ENCODE assay signal across 15 cellular contexts in the genomic region with DNA sequence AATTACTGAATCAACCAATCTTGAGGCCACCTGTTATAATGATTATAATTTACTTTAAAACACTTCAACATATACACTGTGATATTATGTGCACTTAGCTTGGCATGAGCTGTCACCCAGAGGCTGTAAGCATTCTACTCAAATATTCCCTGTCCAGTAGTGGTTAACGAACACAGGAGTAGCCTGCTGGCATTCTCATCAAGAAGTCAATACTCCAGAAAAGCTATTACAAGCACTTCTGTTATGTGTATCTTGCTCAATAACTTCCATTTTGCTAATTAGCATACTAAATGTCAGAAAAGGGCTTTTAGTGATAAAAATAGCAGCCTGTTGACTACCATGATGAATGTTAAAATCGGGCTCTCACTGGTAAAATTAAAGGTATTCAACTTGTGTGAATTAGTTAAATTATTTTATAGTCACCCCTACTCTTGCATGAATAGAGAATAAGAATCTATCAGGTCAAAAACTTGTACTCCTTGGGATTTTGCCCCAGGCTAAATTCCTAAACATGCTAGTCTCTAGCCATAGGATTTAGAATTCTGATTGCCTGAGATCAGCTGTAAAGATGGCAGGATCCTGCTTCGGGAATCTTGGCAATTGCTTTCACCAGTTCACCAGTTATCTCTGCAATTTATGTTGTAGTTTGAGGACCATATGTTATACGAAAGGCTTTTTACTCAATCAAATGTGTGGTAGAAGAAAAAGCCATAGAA.
"Had no signal": no experiment of that assay in that cellular context is flagged by ENCODE, and none has a peak within 500 bp of the region (broad histone marks: within the 10 kb centered on the region; RNA-seq: fewer than 3 reads in every experiment).

No MANE protein-coding gene starts in this region.

- H3K36me3 ChIP-seq: right lobe of liver, spleen, tibial nerve had no signal

- H3K27ac Mint-ChIP-seq: activated CD8-positive, alpha-beta T cell treated with anti-CD3 and anti-CD28 coated beads, Interleukin-2, amount 10 ng/mL, durations not matched to agents 7 days and 5 days; naive thymus-derived CD8-positive, alpha-beta T cell; progenitor cell of endocrine pancreas; stimulated activated naive B cell treated with anti-CD40 and anti-IgM and Interleukin-4, amounts not matched to agents 10 μg/mL and 1 μg/mL and 100 μg/mL, for 72 hours had no signal

- H3K9me3 ChIP-seq: mucosa of descending colon, right lobe of liver, spleen, tibial nerve had no signal

- H3K4me3 Mint-ChIP-seq: activated CD8-positive, alpha-beta T cell treated with anti-CD3 and anti-CD28 coated beads, Interleukin-2, amount 10 ng/mL, durations not matched to agents 7 days and 5 days; naive thymus-derived CD8-positive, alpha-beta T cell; stimulated activated naive B cell treated with anti-CD40 and anti-IgM and Interleukin-4, amounts not matched to agents 10 μg/mL and 1 μg/mL and 100 μg/mL, for 72 hours had no signal

- ATAC-seq: activated CD8-positive, alpha-beta T cell treated with anti-CD3 and anti-CD28 coated beads, Interleukin-2, amount 10 ng/mL, durations not matched to agents 7 days and 5 days; mucosa of descending colon; naive thymus-derived CD8-positive, alpha-beta T cell; right lobe of liver; stimulated activated naive B cell treated with anti-CD40 and anti-IgM and Interleukin-4, amounts not matched to agents 10 μg/mL and 1 μg/mL and 100 μg/mL, for 72 hours had no signal

- H3K27ac ChIP-seq: right lobe of liver, spleen, tibial nerve had no signal

- DNase-seq: activated CD4-positive, alpha-beta T cell treated with anti-CD3 and anti-CD28 coated beads for 48 hours; activated CD8-positive, alpha-beta memory T cell treated with anti-CD3 and anti-CD28 coated beads, Interleukin-2, amount 50 U/mL, for 48 hours; activated CD8-positive, alpha-beta T cell treated with anti-CD3 and anti-CD28 coated beads, Interleukin-2, amount 10 ng/mL, durations not matched to agents 7 days and 5 days; cortex of kidney; effector CD8-positive, alpha-beta T cell; hippocampal formation; mucosa of descending colon; naive thymus-derived CD8-positive, alpha-beta T cell; nucleus accumbens; right lobe of liver; spleen; stimulated activated CD4-positive, alpha-beta T cell treated with anti-CD3 and anti-CD28 coated beads, Interleukin-2, amount 100 ng/mL, for 24 hours; stimulated activated naive B cell treated with anti-CD40 and anti-IgM and Interleukin-4, amounts not matched to agents 10 μg/mL and 1 μg/mL and 100 μg/mL, for 72 hours had no signal

- H3K27me3 Mint-ChIP-seq: progenitor cell of endocrine pancreas; stimulated activated naive B cell treated with anti-CD40 and anti-IgM and Interleukin-4, amounts not matched to agents 10 μg/mL and 1 μg/mL and 100 μg/mL, for 72 hours had no signal

- H3K4me3 ChIP-seq: mucosa of descending colon, right lobe of liver, spleen, tibial nerve had no signal

- H3K4me1 ChIP-seq: right lobe of liver, spleen had no signal

- H3K27me3 ChIP-seq: right lobe of liver, spleen, tibial nerve had no signal

- H3K36me3 Mint-ChIP-seq: naive thymus-derived CD8-positive, alpha-beta T cell; stimulated activated naive B cell treated with anti-CD40 and anti-IgM and Interleukin-4, amounts not matched to agents 10 μg/mL and 1 μg/mL and 100 μg/mL, for 72 hours had no signal
